13 cellular contexts compared by ENCODE assay signal in the genomic region with DNA sequence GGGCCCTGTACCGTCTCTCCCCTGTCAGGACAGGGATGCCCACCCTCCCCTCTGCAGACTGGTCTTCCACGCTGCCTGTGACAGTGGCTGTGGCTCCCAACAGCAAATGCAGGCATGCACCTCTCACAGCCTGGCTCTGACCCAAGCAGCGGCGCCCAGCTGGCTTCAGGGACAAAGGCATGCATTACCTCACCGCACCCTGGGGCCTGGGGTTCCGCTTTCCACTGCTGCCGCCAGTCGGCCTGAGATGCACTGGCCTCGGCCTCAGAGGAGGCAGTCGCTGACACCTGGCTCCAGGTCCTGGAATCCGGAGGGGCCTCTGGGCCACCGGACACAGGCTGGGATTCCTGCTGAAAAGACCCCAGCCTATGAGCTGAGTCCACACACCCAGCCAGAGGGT.
A peak's percentile ranks its signal among the peaks of the same experiment; 100 is the strongest.
DNase-seq lines count a peak whose midpoint lies in the region; ATAC-seq and TF ChIP-seq lines count a peak whose summit lies in the region.
"Had no signal": no experiment of that assay in that cellular context is flagged by ENCODE, and none has a peak within 500 bp of the region (broad histone marks: within the 10 kb centered on the region; RNA-seq: fewer than 3 reads in every experiment).

No MANE protein-coding gene starts in this region.

- H4K20me1 ChIP-seq in PC-3 (ENCODE audit: low read length): no peaks in the 10 kb centered on the region

- 20 to 29% methylated on average over 12 of the region's 12 CpGs for WGBS in heart right ventricle, 2 donors
- WGBS in spleen, 5 donors: 84 to 92% (median 88%) methylated on average over 5 to 12 of the region's 12 CpGs

- ATAC-seq in heart right ventricle: peak; percentile 70 to 88 (median 82)
- ATAC-seq in HG03442 (IDR thresholded peaks at IDR 0.05; ENCODE audit: unreplicated experiment): no peak
- no peak for ATAC-seq in PC-3
- ATAC-seq in HG03354 (IDR thresholded peaks at IDR 0.05; ENCODE audit: poor library complexity, severe bottlenecking, unreplicated experiment): no peak

- no TSS peak for BruUV-seq in PC-3 (replicated peaks; lab: Mats Ljungman, UMichigan)

- H2AFZ ChIP-seq in PC-3 (ENCODE audit: low read length): no peak overlapping the region

- no peaks in the 10 kb centered on the region for H3K36me3 Mint-ChIP-seq in activated CD4-positive, alpha-beta T cell treated with anti-CD3 and anti-CD28 coated beads, Interleukin-2, amount 10 ng/mL, durations not matched to agents 7 days and 5 days (ENCODE audit: low read depth)

- no peaks in the 10 kb centered on the region for H3K27me3 Mint-ChIP-seq in activated CD4-positive, alpha-beta T cell treated with anti-CD3 and anti-CD28 coated beads, Interleukin-2, amount 10 ng/mL, durations not matched to agents 7 days and 5 days

- H3K9me3 ChIP-seq in SJCRH30 (replicated peaks) (no peaks in the 10 kb centered on the region), heart right ventricle (no peaks in the 10 kb centered on the region), spleen (no peaks in the 10 kb centered on the region), PC-3 (ENCODE audit: low read length) (no peaks in the 10 kb centered on the region)
- H3K9me3 ChIP-seq: uterus had no signal

- no peaks in the 10 kb centered on the region for H3K9me2 ChIP-seq in PC-3 (replicated peaks; ENCODE audit: low read length)

- no peak overlapping the region for H3K4me2 ChIP-seq in PC-3 (ENCODE audit: low read length)
- H3K4me2 ChIP-seq: KMS-11 had no signal

- TF ChIP-seq CTCF in heart right ventricle (IDR thresholded peaks at IDR 0.05) (peak in 7 of 9 donors; percentile 5 to 47 (median 22)), spleen (IDR thresholded peaks at IDR 0.05 in 8 of 11, conservative IDR thresholded peaks at IDR 0.05 in 3 of 11) (no peak), PC-3 (conservative IDR thresholded peaks at IDR 0.05; ENCODE audit: low read depth, low read length) (no peak)

- H3K4me3 ChIP-seq in SJCRH30 (no peak overlapping the region), heart right ventricle (no peak overlapping the region), spleen (no peak overlapping the region), PC-3 (ENCODE audit: low read length) (no peak overlapping the region)
- H3K4me3 ChIP-seq: uterus had no signal

- peak; percentile 2 for DNase-seq in activated CD4-positive, alpha-beta T cell treated with anti-CD3 and anti-CD28 coated beads, Interleukin-2, amount 10 ng/mL, durations not matched to agents 7 days and 5 days
- DNase-seq in activated CD4-positive, alpha-beta T cell treated with anti-CD3 and anti-CD28 coated beads, Interleukin-2, amount 50 U/mL, for 48 hours: no peak
- DNase-seq in SJCRH30 (peak; percentile 87 to 88), heart right ventricle (peak; percentile 85 to 86), spleen (peak; percentile 68), PC-3 (no peak)
- DNase-seq: activated naive CD4-positive, alpha-beta T cell treated with anti-CD3 and anti-CD28 coated beads for 36 hours; effector CD8-positive, alpha-beta T cell; T1000; uterus had no signal

- H3F3A ChIP-seq in PC-3 (ENCODE audit: low read length, unreplicated experiment): no peaks in the 10 kb centered on the region

- no peaks in the 10 kb centered on the region for H3K4me1 Mint-ChIP-seq in activated CD4-positive, alpha-beta T cell treated with anti-CD3 and anti-CD28 coated beads, Interleukin-2, amount 10 ng/mL, durations not matched to agents 7 days and 5 days

- H3K27ac Mint-ChIP-seq in activated CD4-positive, alpha-beta T cell treated with anti-CD3 and anti-CD28 coated beads, Interleukin-2, amount 10 ng/mL, durations not matched to agents 7 days and 5 days: no peak overlapping the region
- H3K27ac Mint-ChIP-seq: activated naive CD4-positive, alpha-beta T cell treated with anti-CD3 and anti-CD28 coated beads for 36 hours had no signal

- TF ChIP-seq POLR2A in spleen (IDR thresholded peaks at IDR 0.05): no peak

- peaks cover 19% of the 10 kb centered on the region for H3K4me1 ChIP-seq in SJCRH30
- H3K4me1 ChIP-seq in heart right ventricle: peaks cover 16 to 89% (median 67%) of the 10 kb centered on the region in 9 donors
- no peaks in the 10 kb centered on the region for H3K4me1 ChIP-seq in spleen
- no peaks in the 10 kb centered on the region for H3K4me1 ChIP-seq in PC-3 (ENCODE audit: insufficient read depth, low read length)
- H3K4me1 ChIP-seq: uterus had no signal

- H3K27me3 ChIP-seq in SJCRH30: no peaks in the 10 kb centered on the region
- H3K27me3 ChIP-seq in heart right ventricle: no peaks in the 10 kb centered on the region
- H3K27me3 ChIP-seq in spleen (replicated peaks in 1 of 7): peaks cover 0 to 10% (median 0%) of the 10 kb centered on the region in 7 donors
- peaks cover 49% of the 10 kb centered on the region for H3K27me3 ChIP-seq in PC-3 (ENCODE audit: low read length)
- H3K27me3 ChIP-seq: uterus had no signal

- POLR2A ChIA-PET in activated CD4-positive, alpha-beta T cell treated with anti-CD3 and anti-CD28 coated beads, Interleukin-2, amount 10 ng/mL, durations not matched to agents 7 days and 5 days (lab: Charles Lee): no interaction called here
- POLR2A ChIA-PET in PC-3 (lab: Charles Lee; ENCODE audit: unreplicated experiment): no interaction called here

- intact Hi-C loops in heart right ventricle (cut with DNase I) (loop anchor here in 4 of 10 donors (2.0 to 5.0 kb wide), 4 partner anchors 36 to 70 kb away; a partner anchor contains a TSS), spleen (cut with DNase I; ENCODE audit: low total_unique reads) (no loop called here), PC-3 (cut with micrococcal nuclease) (no loop called here)

- CTCF ChIA-PET in activated CD4-positive, alpha-beta T cell treated with anti-CD3 and anti-CD28 coated beads, Interleukin-2, amount 10 ng/mL, durations not matched to agents 7 days and 5 days (lab: Charles Lee): no interaction called here
- CTCF ChIA-PET in PC-3 (lab: Charles Lee): no interaction called here

- no peak overlapping the region for H3K4me3 Mint-ChIP-seq in activated CD4-positive, alpha-beta T cell treated with anti-CD3 and anti-CD28 coated beads, Interleukin-2, amount 10 ng/mL, durations not matched to agents 7 days and 5 days
- H3K4me3 Mint-ChIP-seq: activated naive CD4-positive, alpha-beta T cell treated with anti-CD3 and anti-CD28 coated beads for 36 hours had no signal

- peaks cover 7% of the 10 kb centered on the region for H3K36me3 ChIP-seq in SJCRH30
- H3K36me3 ChIP-seq in heart right ventricle: peaks cover 0 to 23% (median 0%) of the 10 kb centered on the region in 9 donors
- H3K36me3 ChIP-seq in spleen: peaks cover 0 to 8% (median 0%) of the 10 kb centered on the region in 6 donors
- H3K36me3 ChIP-seq in PC-3 (ENCODE audit: low read depth, low read length): no peaks in the 10 kb centered on the region
- H3K36me3 ChIP-seq: uterus had no signal

- no peaks in the 10 kb centered on the region for H3K9me3 Mint-ChIP-seq in activated CD4-positive, alpha-beta T cell treated with anti-CD3 and anti-CD28 coated beads, Interleukin-2, amount 10 ng/mL, durations not matched to agents 7 days and 5 days
- H3K9me3 Mint-ChIP-seq: activated naive CD4-positive, alpha-beta T cell treated with anti-CD3 and anti-CD28 coated beads for 36 hours had no signal

- no peak overlapping the region for H3K9ac ChIP-seq in PC-3 (ENCODE audit: low read length)
- H3K9ac ChIP-seq: KMS-11 had no signal

- H3K27ac ChIP-seq in SJCRH30 (peak overlapping the region; percentile 72), heart right ventricle (peak overlapping the region; percentile 50 to 98 (median 84)), spleen (no peak overlapping the region), PC-3 (ENCODE audit: low read length) (no peak overlapping the region)
- H3K27ac ChIP-seq: KMS-11, uterus had no signal

- H3K79me2 ChIP-seq in PC-3 (ENCODE audit: low read length): no peaks in the 10 kb centered on the region

Comparison
In these comparisons a context has a peak if more than half of its experiments do, and no peak if none do; other contexts are left out.
1. DNase-seq: peak in activated CD4-positive, alpha-beta T cell treated with anti-CD3 and anti-CD28 coated beads, Interleukin-2, amount 10 ng/mL, durations not matched to agents 7 days and 5 days (single experiment), SJCRH30 (2 of 2), heart right ventricle (2 of 2) and spleen (single experiment); none in activated CD4-positive, alpha-beta T cell treated with anti-CD3 and anti-CD28 coated beads, Interleukin-2, amount 50 U/mL, for 48 hours (0 of 2) and PC-3 (single experiment).
2. H3K27ac ChIP-seq: peak in SJCRH30 (single experiment) and heart right ventricle (10 of 10); none in spleen (0 of 8) and PC-3 (single experiment).
3. ATAC-seq: peak in heart right ventricle (8 of 8); none in HG03442 (single experiment), PC-3 (single experiment) and HG03354 (single experiment).
4. CTCF ChIP-seq: peak in heart right ventricle (7 of 9); none in spleen (0 of 11) and PC-3 (single experiment).